8 cellular contexts compared by ENCODE assay signal in the genomic region with DNA sequence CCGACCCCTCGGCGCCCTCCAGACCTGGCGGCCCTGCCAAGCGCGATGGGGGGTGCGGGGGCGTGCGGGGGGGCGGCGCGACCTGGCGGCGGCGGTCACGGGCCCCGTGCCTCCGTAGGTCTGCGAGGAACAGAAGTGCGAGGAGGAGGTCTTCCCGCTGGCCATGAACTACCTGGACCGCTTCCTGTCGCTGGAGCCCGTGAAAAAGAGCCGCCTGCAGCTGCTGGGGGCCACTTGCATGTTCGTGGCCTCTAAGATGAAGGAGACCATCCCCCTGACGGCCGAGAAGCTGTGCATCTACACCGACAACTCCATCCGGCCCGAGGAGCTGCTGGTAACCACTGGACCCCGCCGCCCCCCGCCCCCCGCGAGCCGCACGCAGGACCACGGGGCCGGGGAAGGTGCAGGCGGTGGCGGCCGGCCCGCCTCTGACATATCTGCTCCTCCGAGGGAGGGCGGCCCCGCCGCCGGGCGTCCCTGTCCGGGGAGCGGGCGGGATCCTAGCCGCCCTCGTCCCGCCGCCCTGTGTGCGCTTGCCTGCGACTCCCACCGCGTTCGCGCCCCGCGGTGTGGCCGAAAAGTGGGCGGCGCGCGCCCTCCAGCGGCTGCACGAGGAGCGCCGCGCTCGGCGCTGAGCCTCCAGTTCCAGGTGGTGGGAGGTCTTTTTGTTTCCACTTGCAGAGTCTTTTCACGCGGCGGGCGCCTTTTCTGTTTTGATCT. TPM values are rescaled to one million over a fixed set of nuclear protein-coding genes. Genes with fewer than 3 reads are reported as not detected.
DNase-seq lines count a peak whose midpoint lies in the region; ATAC-seq and TF ChIP-seq lines count a peak whose summit lies in the region.

No MANE protein-coding gene starts in this region.

- H3K36me3 Mint-ChIP-seq in neural progenitor cell: peaks cover 6% of the 10 kb centered on the region

- peak; percentile 43 for DNase-seq in NCI-H2029 (lab: John Stamatoyannopoulos, UW)
- DNase-seq in NCI-H2029 treated with DMSO at 0.1 percent for 48 hours (lab: John Stamatoyannopoulos, UW): no peak
- peak in 72 of 76 experiments; percentile 6 to 87 (median 64) for DNase-seq in HUDEP-2 (lab: John Stamatoyannopoulos, UW; ENCODE audit: unreplicated experiment in 76 of 76)
- DNase-seq in RWPE2 (ENCODE audit: low spot score): peak; percentile 66
- DNase-seq in activated effector memory CD4-positive, alpha-beta T cell treated with Interleukin-2 at 50 U/mL for 16 hours: peak; percentile 67
- peak in 1 of 2 donors; percentile 47 for DNase-seq in foreskin keratinocyte
- DNase-seq in neural progenitor cell (ENCODE audit: low spot score): peak; percentile 93
- DNase-seq in stimulated activated naive CD8-positive, alpha-beta T cell treated with anti-CD3 and anti-CD28 coated beads, Interleukin-15, amount 100 ng/mL, for 72 hours: peak; percentile 78 to 83

- H3K4me3 ChIP-seq in RWPE2 (ENCODE audit: severe bottlenecking): peak overlapping the region; percentile 88
- H3K4me3 ChIP-seq in neural progenitor cell: peak overlapping the region; percentile 94

- no peak overlapping the region for H3K27ac Mint-ChIP-seq in neural progenitor cell
- H3K27ac Mint-ChIP-seq in stimulated activated naive CD8-positive, alpha-beta T cell treated with anti-CD3 and anti-CD28 coated beads, Interleukin-15, amount 100 ng/mL, for 72 hours: no peak overlapping the region

- peak overlapping the region; percentile 89 for H3K4me3 Mint-ChIP-seq in neural progenitor cell
- peak overlapping the region; percentile 66 to 77 for H3K4me3 Mint-ChIP-seq in stimulated activated naive CD8-positive, alpha-beta T cell treated with anti-CD3 and anti-CD28 coated beads, Interleukin-15, amount 100 ng/mL, for 72 hours

- H3K9me3 ChIP-seq in RWPE2 (ENCODE audit: severe bottlenecking): no peaks in the 10 kb centered on the region
- no peaks in the 10 kb centered on the region for H3K9me3 ChIP-seq in neural progenitor cell (ENCODE audit: low read depth)

- H4K20me1 ChIP-seq in neural progenitor cell (ENCODE audit: low read depth): peaks cover 62% of the 10 kb centered on the region

- no peak overlapping the region for H2AFZ ChIP-seq in neural progenitor cell (replicated peaks)

- peaks cover 55% of the 10 kb centered on the region for H3K79me2 ChIP-seq in neural progenitor cell (ENCODE audit: low read depth)

- peaks cover 6% of the 10 kb centered on the region for H3K27me3 Mint-ChIP-seq in neural progenitor cell (ENCODE audit: insufficient read depth, low read depth)
- peaks cover 43% of the 10 kb centered on the region for H3K27me3 Mint-ChIP-seq in stimulated activated naive CD8-positive, alpha-beta T cell treated with anti-CD3 and anti-CD28 coated beads, Interleukin-15, amount 100 ng/mL, for 72 hours

- H3K9ac ChIP-seq in neural progenitor cell: no peak overlapping the region

- no peaks in the 10 kb centered on the region for H3K27me3 ChIP-seq in RWPE2 (ENCODE audit: insufficient read depth, poor library complexity, severe bottlenecking)
- H3K27me3 ChIP-seq in foreskin keratinocyte: no peaks in the 10 kb centered on the region
- peaks cover under 1% of the 10 kb centered on the region for H3K27me3 ChIP-seq in neural progenitor cell

- H3K9me3 Mint-ChIP-seq in neural progenitor cell: no peaks in the 10 kb centered on the region
- H3K9me3 Mint-ChIP-seq in stimulated activated naive CD8-positive, alpha-beta T cell treated with anti-CD3 and anti-CD28 coated beads, Interleukin-15, amount 100 ng/mL, for 72 hours: no peaks in the 10 kb centered on the region

- H3K27ac ChIP-seq in RWPE2 (ENCODE audit: poor library complexity, severe bottlenecking): peak overlapping the region; percentile 89
- peak overlapping the region; percentile 88 for H3K27ac ChIP-seq in foreskin keratinocyte
- H3K27ac ChIP-seq in neural progenitor cell: no peak overlapping the region

- peaks cover 37% of the 10 kb centered on the region for H3F3A ChIP-seq in neural progenitor cell (ENCODE audit: low read depth)

- ATAC-seq in RWPE2 (ENCODE audit: low read depth) (peak; percentile 33), foreskin keratinocyte (peak; percentile 44)
- ATAC-seq in stimulated activated naive CD8-positive, alpha-beta T cell treated with anti-CD3 and anti-CD28 coated beads, Interleukin-15, amount 100 ng/mL, for 72 hours: peak; percentile 86

- H3K36me3 ChIP-seq in RWPE2 (ENCODE audit: low read depth) (peaks cover 51% of the 10 kb centered on the region), neural progenitor cell (no peaks in the 10 kb centered on the region)

- H3K4me1 ChIP-seq in RWPE2 (ENCODE audit: insufficient read depth, poor library complexity, severe bottlenecking) (peaks cover 9% of the 10 kb centered on the region), foreskin keratinocyte (no peaks in the 10 kb centered on the region), neural progenitor cell (peaks cover 27% of the 10 kb centered on the region)

- H3K4me2 ChIP-seq in neural progenitor cell: peak overlapping the region; percentile 93

- TF ChIP-seq CTCF in RWPE2 (IDR thresholded peaks at IDR 0.05; ENCODE audit: poor library complexity, severe bottlenecking) (peak; percentile 82), foreskin keratinocyte (conservative IDR thresholded peaks at IDR 0.05) (peak; percentile 98), neural progenitor cell (IDR thresholded peaks at IDR 0.05) (peak; percentile 92)

- peaks cover 29% of the 10 kb centered on the region for H3K4me1 Mint-ChIP-seq in neural progenitor cell
- H3K4me1 Mint-ChIP-seq in stimulated activated naive CD8-positive, alpha-beta T cell treated with anti-CD3 and anti-CD28 coated beads, Interleukin-15, amount 100 ng/mL, for 72 hours: peaks cover 34% of the 10 kb centered on the region

RNA-seq across cellular contexts. Expression of gene CCND1, which starts 2.1 kb away (rescaled TPM):
- total RNA-seq in foreskin keratinocyte (109 and 138 TPM in 2 replicates), neural progenitor cell (ENCODE audit: low replicate concordance) (85.0 and 94.0 TPM in 2 replicates)
- polyA plus RNA-seq in foreskin keratinocyte: 42.6 and 45.3 TPM in 2 replicates

RNA-seq across cellular contexts. Expression of gene LTO1, which starts 32.1 kb away (rescaled TPM):
- total RNA-seq in foreskin keratinocyte: 13.5 and 15.7 TPM in 2 replicates
- 14.9 and 15.0 TPM in 2 replicates for polyA plus RNA-seq in foreskin keratinocyte
- total RNA-seq in neural progenitor cell (ENCODE audit: low replicate concordance): 11.9 and 21.6 TPM in 2 replicates

Comparison
In these comparisons a context has a peak if more than half of its experiments do, and no peak if none do; other contexts are left out.
1. ATAC-seq: peak in every context shown above with its lines; median percentile 86 in stimulated activated naive CD8-positive, alpha-beta T cell treated with anti-CD3 and anti-CD28 coated beads, Interleukin-15, amount 100 ng/mL, for 72 hours; 44 in foreskin keratinocyte; 33 in RWPE2.